In genomic region chr6:151451950-151452749, GRCh38 we compare ENCODE assay signal across 8 cellular contexts. TPM values are rescaled to one million over a fixed set of nuclear protein-coding genes. Genes with fewer than 3 reads are reported as not detected.
DNase-seq lines count a peak whose midpoint lies in the region; ATAC-seq and TF ChIP-seq lines count a peak whose summit lies in the region.

Gene RMND1, minus strand, starts transcription at chr6:151452126. Its CDS starts 6,315 bp downstream, at chr6:151445811.

- H3K9me3 ChIP-seq in WERI-Rb-1 (ENCODE audit: severe bottlenecking), result no peaks in the 10 kb centered on the region
- no peaks in the 10 kb centered on the region for H3K9me3 ChIP-seq in mammary epithelial cell (replicated peaks; ENCODE audit: insufficient read depth, low read length)
- H3K9me3 ChIP-seq in iPS-18c (ENCODE audit: control insufficient read depth, insufficient read depth, low read length), result no peaks in the 10 kb centered on the region
- H3K9me3 ChIP-seq in skeletal muscle tissue (ENCODE audit: control insufficient read depth in 3 of 3, low read length in 3 of 3), result no peaks in the 10 kb centered on the region

- dilution Hi-C loops in mammary epithelial cell (cut with HindIII; ENCODE audit: low sequenced_read_pairs), result no loop called here

- peaks cover 66% of the 10 kb centered on the region for H3K79me2 ChIP-seq in mammary epithelial cell (ENCODE audit: insufficient read depth, low read length)

- intact Hi-C loops in mammary epithelial cell (cut with micrococcal nuclease), result loop anchor here (1.0 kb wide), 1 partner anchor 60 kb away; no protein-coding TSS in a partner anchor

- peak within 1 kb of the TSS; percentile 98 for H3K4me3 ChIP-seq in WERI-Rb-1 (ENCODE audit: low read depth, low read length)
- peak within 1 kb of the TSS; percentile 90 to 98 (median 93) for H3K4me3 ChIP-seq in mammary epithelial cell (replicated peaks in 1 of 3; ENCODE audit: insufficient read depth in 1 of 3, low read depth in 2 of 3, low read length in 3 of 3)
- peak within 1 kb of the TSS; percentile 90 for H3K4me3 ChIP-seq in iPS-18c (ENCODE audit: insufficient read depth, low read depth, low read length)
- peak within 1 kb of the TSS; percentile 96 to 99 (median 97) for H3K4me3 ChIP-seq in skeletal muscle tissue (ENCODE audit: low read length in 3 of 3)

- H3K27ac ChIP-seq in WERI-Rb-1 (peak within 1 kb of the TSS; percentile 88), mammary epithelial cell (ENCODE audit: insufficient read depth, low read depth, low read length) (peak within 1 kb of the TSS; percentile 79), skeletal muscle tissue (ENCODE audit: low read depth, low read length) (peak within 1 kb of the TSS; percentile 91)

- TF ChIP-seq CTCF in WERI-Rb-1 (IDR thresholded peaks at IDR 0.05; ENCODE audit: low read depth, low read length) (no peak), mammary epithelial cell (conservative IDR thresholded peaks at IDR 0.05 in 1 of 2, IDR thresholded peaks at IDR 0.05 in 1 of 2; ENCODE audit: extremely low read depth in 1 of 2, insufficient read depth in 1 of 2, low read depth in 1 of 2, low read length in 2 of 2) (no peak)

- CTCF ChIA-PET in mammary epithelial cell (lab: Charles Lee; ENCODE audit: low non-redundant PET), result interaction anchor here (0.6 kb wide), 1 partner anchor 46 kb away, joined by 3 read pairs; no protein-coding TSS in a partner anchor

- H3K36me3 ChIP-seq in WERI-Rb-1, result peaks cover 13% of the 10 kb centered on the region
- H3K36me3 ChIP-seq in mammary epithelial cell (ENCODE audit: insufficient read depth, low read length), result no peaks in the 10 kb centered on the region
- peaks cover 0 to 3% (median 0%) of the 10 kb centered on the region in 3 donors for H3K36me3 ChIP-seq in skeletal muscle tissue (ENCODE audit: control insufficient read depth in 3 of 3, insufficient read depth in 3 of 3, low read length in 3 of 3)

- H2AFZ ChIP-seq in mammary epithelial cell (ENCODE audit: low read depth, low read length), result peak within 1 kb of the TSS; percentile 88

- no TSS peak for BruUV-seq in mammary epithelial cell (replicated peaks; lab: Mats Ljungman, UMichigan)

- H3K4me1 ChIP-seq in mammary epithelial cell (ENCODE audit: insufficient read depth, low read length) (peaks cover 4% of the 10 kb centered on the region), skeletal muscle tissue (ENCODE audit: control insufficient read depth in 3 of 3, insufficient read depth in 3 of 3, low read length in 3 of 3) (peaks cover 9 to 19% (median 9%) of the 10 kb centered on the region in 3 donors)

- ATAC-seq in GM18873 (IDR thresholded peaks at IDR 0.05; ENCODE audit: low FRiP score, unreplicated experiment) (peak; percentile 94), HG03139 (IDR thresholded peaks at IDR 0.05; ENCODE audit: unreplicated experiment) (peak; percentile 96)

- H4K20me1 ChIP-seq in mammary epithelial cell (ENCODE audit: insufficient read depth, low read length), result no peaks in the 10 kb centered on the region

- in situ Hi-C loops in ACHN (cut with HindIII; ENCODE audit: low pct_ligation_motif_present, low pct_unique_long_range_greater_than_20kb, low sequenced_read_pairs) (no loop called here), mammary epithelial cell (cut with MboI; ENCODE audit: low sequenced_read_pairs in 2 of 2) (no loop called here)

- H3K4me2 ChIP-seq in mammary epithelial cell (ENCODE audit: insufficient read depth, low read depth, low read length), result peak within 1 kb of the TSS; percentile 90

- H3K27me3 ChIP-seq in WERI-Rb-1 (ENCODE audit: insufficient read depth, low read depth, severe bottlenecking), result no peaks in the 10 kb centered on the region
- no peaks in the 10 kb centered on the region for H3K27me3 ChIP-seq in mammary epithelial cell (ENCODE audit: insufficient read depth, low read length)
- no peaks in the 10 kb centered on the region for H3K27me3 ChIP-seq in skeletal muscle tissue (ENCODE audit: control insufficient read depth in 3 of 3, insufficient read depth in 3 of 3, low read length in 3 of 3)

- WGBS in mammary epithelial cell (ENCODE audit: low coverage, missing lambda C conversion rate), result 0% methylated on average over 7 of the region's 74 CpGs

- DNase-seq in ACHN (peak; percentile 99), NCI-H2227 (lab: John Stamatoyannopoulos, UW; ENCODE audit: unreplicated experiment) (peak; percentile 99), WERI-Rb-1 (peak; percentile 100), mammary epithelial cell (peak; percentile 100)

- H3K9ac ChIP-seq in mammary epithelial cell (ENCODE audit: insufficient read depth, low read length) (peak within 1 kb of the TSS; percentile 91), skeletal muscle tissue (ENCODE audit: low read depth in 1 of 3, low read length in 3 of 3) (peak within 1 kb of the TSS; percentile 87 to 94 (median 92))

RNA-seq across cellular contexts. Expression of gene RMND1, which starts in this region (rescaled TPM):
- total RNA-seq in mammary epithelial cell (10 to 100 TPM; 15.7 to 26.7 TPM), skeletal muscle tissue (30.8 TPM)
- 13.3 TPM for polyA plus RNA-seq in mammary epithelial cell
- polyA minus RNA-seq in mammary epithelial cell, result 3.8 TPM

Comparison
In these comparisons a context has a peak if more than half of its experiments do, and no peak if none do; other contexts are left out.
1. Peak in every context shown above with its lines: DNase-seq, ATAC-seq, H3K4me3 ChIP-seq and H3K27ac ChIP-seq.